In genomic region chr10:129843131-129843541, GRCh38 we compare ENCODE assay signal across 16 cellular contexts.
DNase-seq lines count a peak whose midpoint lies in the region; ATAC-seq and TF ChIP-seq lines count a peak whose summit lies in the region.
"Had no signal": no experiment of that assay in that cellular context is flagged by ENCODE, and none has a peak within 500 bp of the region (broad histone marks: within the 10 kb centered on the region; RNA-seq: fewer than 3 reads in every experiment).

No MANE protein-coding gene starts in this region.

- intact Hi-C loops in upper lobe of right lung (cut with DNase I): no loop called here

- peak; percentile 79 to 80 for DNase-seq in HAP-1 (ENCODE audit: low spot score in 2 of 2)
- no peak for DNase-seq in WERI-Rb-1
- peak; percentile 45 for DNase-seq in mesenteric fat pad (ENCODE audit: low spot score)
- peak; percentile 30 for DNase-seq in upper lobe of right lung
- DNase-seq in H4 (ENCODE audit: low spot score): no peak
- DNase-seq in CD1c-positive myeloid dendritic cell (ENCODE audit: extremely low spot score): no peak
- DNase-seq in Ammon's horn (ENCODE audit: low spot score): no peak
- DNase-seq: CD4-positive, alpha-beta T cell; CD8-positive, alpha-beta memory T cell; DMS 273 treated with DMSO at 0.1 percent for 48 hours; DMS79; GF-D8; GOT3; H7 had no signal

- peak overlapping the region; percentile 89 for H3K27ac ChIP-seq in WERI-Rb-1
- H3K27ac ChIP-seq in upper lobe of right lung: no peak overlapping the region
- H3K27ac ChIP-seq: BLaER1, C4-2B had no signal

- in situ Hi-C loops in HAP-1 (cut with MboI; ENCODE audit: low sequenced_read_pairs): no loop called here

- ATAC-seq in upper lobe of right lung: no peak

- peaks cover 18% of the 10 kb centered on the region for H3K36me3 ChIP-seq in HAP-1 (replicated peaks)
- no peaks in the 10 kb centered on the region for H3K36me3 ChIP-seq in WERI-Rb-1
- H3K36me3 ChIP-seq in upper lobe of right lung: no peaks in the 10 kb centered on the region
- H3K36me3 ChIP-seq: BLaER1 had no signal

- TF ChIP-seq CTCF in WERI-Rb-1 (IDR thresholded peaks at IDR 0.05; ENCODE audit: low read depth, low read length) (no peak), upper lobe of right lung (IDR thresholded peaks at IDR 0.05) (no peak)

- H3K9me3 ChIP-seq in HAP-1 (no peaks in the 10 kb centered on the region), WERI-Rb-1 (ENCODE audit: severe bottlenecking) (no peaks in the 10 kb centered on the region), upper lobe of right lung (no peaks in the 10 kb centered on the region)
- H3K9me3 ChIP-seq: BLaER1 had no signal

- H3K4me3 ChIP-seq in HAP-1 (no peak overlapping the region), WERI-Rb-1 (ENCODE audit: low read depth, low read length) (no peak overlapping the region), upper lobe of right lung (no peak overlapping the region)
- H3K4me3 ChIP-seq: BLaER1 had no signal

- no peaks in the 10 kb centered on the region for H3K27me3 ChIP-seq in HAP-1 (ENCODE audit: low read depth)
- no peaks in the 10 kb centered on the region for H3K27me3 ChIP-seq in WERI-Rb-1 (ENCODE audit: insufficient read depth, low read depth, severe bottlenecking)
- H3K27me3 ChIP-seq in upper lobe of right lung: no peaks in the 10 kb centered on the region
- H3K27me3 ChIP-seq: BLaER1 had no signal

- H3K4me1 ChIP-seq in HAP-1: peaks cover 49% of the 10 kb centered on the region
- H3K4me1 ChIP-seq in upper lobe of right lung: no peaks in the 10 kb centered on the region
- H3K4me1 ChIP-seq: BLaER1 had no signal

Comparison
In these comparisons a context has a peak if more than half of its experiments do, and no peak if none do; other contexts are left out.
1. DNase-seq: peak in HAP-1 (2 of 2), mesenteric fat pad (single experiment) and upper lobe of right lung (single experiment); none in WERI-Rb-1 (single experiment), H4 (single experiment), CD1c-positive myeloid dendritic cell (single experiment) and Ammon's horn (single experiment).